In the genomic region with DNA sequence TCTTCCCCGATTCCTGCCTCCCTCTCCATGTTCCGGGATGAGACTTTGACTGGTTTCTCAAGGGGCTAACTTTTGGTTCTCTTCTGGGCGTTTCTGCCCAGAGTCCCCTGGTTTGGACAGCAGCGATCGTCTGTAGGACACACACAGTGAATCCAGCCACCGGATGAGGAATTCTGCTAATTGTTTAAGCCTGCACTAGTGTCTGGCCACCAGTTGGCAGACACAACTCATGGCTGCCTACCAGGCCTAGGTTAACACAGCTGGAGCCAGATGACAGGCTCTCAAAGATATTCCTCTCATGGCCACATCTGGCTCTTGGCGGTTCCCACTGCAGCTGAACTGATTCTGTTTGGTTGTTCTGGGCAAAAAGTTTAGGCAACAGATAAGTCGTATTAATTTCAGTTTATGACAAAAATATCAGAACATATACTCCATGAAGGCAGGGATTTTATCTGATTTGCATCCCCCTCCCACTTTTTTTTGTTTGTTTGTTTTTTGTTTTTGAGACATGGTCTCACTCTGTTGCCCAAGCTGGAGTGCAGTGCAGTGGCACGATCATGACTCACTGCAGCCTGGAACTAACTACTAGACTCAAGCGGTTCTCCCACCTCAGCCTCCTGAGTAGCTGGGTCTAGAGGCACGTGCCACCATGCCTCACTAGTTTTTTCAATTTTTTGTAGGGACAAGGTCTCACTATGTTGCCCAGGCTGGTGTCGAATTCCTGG, we compare ENCODE assay signal across 9 cellular contexts.
DNase-seq lines count a peak whose midpoint lies in the region; ATAC-seq, FAIRE-seq and TF ChIP-seq lines count a peak whose summit lies in the region.
"Had no signal": no experiment of that assay in that cellular context is flagged by ENCODE, and none has a peak within 500 bp of the region (broad histone marks: within the 10 kb centered on the region; RNA-seq: fewer than 3 reads in every experiment).

No MANE protein-coding gene starts in this region.

- no peak overlapping the region for H2AFZ ChIP-seq in OCI-LY3 (ENCODE audit: low read depth, low read length)

- H3K4me1 Mint-ChIP-seq in CD14-positive monocyte = peaks cover 27% of the 10 kb centered on the region

- peaks cover 19 to 32% of the 10 kb centered on the region in 2 donors for H3K36me3 Mint-ChIP-seq in CD14-positive monocyte

- H3K4me3 Mint-ChIP-seq in CD14-positive monocyte = peak overlapping the region in 1 of 2 donors; percentile 43
- H3K4me3 Mint-ChIP-seq: activated naive CD4-positive, alpha-beta T cell treated with anti-CD3 and anti-CD28 coated beads, Interleukin-2, amount 10 ng/mL, durations not matched to agents 7 days and 5 days had no signal

- H4K20me1 ChIP-seq in OCI-LY3 (ENCODE audit: insufficient read depth, low read length) = no peaks in the 10 kb centered on the region

- peak overlapping the region in 5 of 7 donors; percentile 12 to 86 (median 78) for H3K27ac Mint-ChIP-seq in CD14-positive monocyte
- H3K27ac Mint-ChIP-seq: activated naive CD4-positive, alpha-beta T cell treated with anti-CD3 and anti-CD28 coated beads, Interleukin-2, amount 10 ng/mL, durations not matched to agents 7 days and 5 days had no signal

- DNase-seq in CD14-positive monocyte (ENCODE audit: low spot score) (no peak), fibroblast of pulmonary artery (ENCODE audit: low read depth) (peak; percentile 39), occipital lobe (lab: John Stamatoyannopoulos, UW) (peak; percentile 9), COR-L47 (lab: John Stamatoyannopoulos, UW) (no peak), kidney (no peak), kidney glomerular epithelial cell (lab: John Stamatoyannopoulos, UW) (no peak)
- DNase-seq: activated naive CD4-positive, alpha-beta T cell treated with anti-CD3 and anti-CD28 coated beads, Interleukin-2, amount 10 ng/mL, durations not matched to agents 7 days and 5 days had no signal

- H3K36me3 ChIP-seq in OCI-LY3 (replicated peaks; ENCODE audit: low read depth, low read length) = no peaks in the 10 kb centered on the region
- no peaks in the 10 kb centered on the region for H3K36me3 ChIP-seq in kidney (ENCODE audit: control insufficient read depth in 1 of 2, insufficient read depth in 2 of 2, low read length in 2 of 2)

- H3K9ac ChIP-seq in OCI-LY3 (ENCODE audit: low read length) (no peak overlapping the region), kidney (ENCODE audit: low read length in 2 of 2) (no peak overlapping the region)

- no peak for TF ChIP-seq CTCF in CD14-positive monocyte (IDR thresholded peaks at IDR 0.05)
- TF ChIP-seq CTCF in OCI-LY3 (IDR thresholded peaks at IDR 0.05; ENCODE audit: low read depth, low read length) = peak; percentile 35
- peak; percentile 15 for TF ChIP-seq CTCF in fibroblast of pulmonary artery (IDR thresholded peaks at IDR 0.05; ENCODE audit: low read length, missing control alignments)
- no peak for TF ChIP-seq CTCF in kidney (IDR thresholded peaks at IDR 0.05; ENCODE audit: borderline replicate concordance, extremely low read depth, insufficient read depth)

- ATAC-seq in activated CD4-positive, CD25-positive, alpha-beta regulatory T cell treated with anti-CD3 and anti-CD28 coated beads, Interleukin-2, amount 50 U/mL, for 24 hours = no peak

- no peak overlapping the region for H3K27ac ChIP-seq in OCI-LY3 (ENCODE audit: low read length)
- no peak overlapping the region for H3K27ac ChIP-seq in kidney (ENCODE audit: low read depth in 2 of 2, low read length in 2 of 2)

- H3K4me3 ChIP-seq in OCI-LY3 (ENCODE audit: low read length) (no peak overlapping the region), fibroblast of pulmonary artery (replicated peaks; ENCODE audit: low read depth, low read length) (no peak overlapping the region), kidney (ENCODE audit: low read length in 2 of 2) (no peak overlapping the region)

- intact Hi-C loops in CD14-positive monocyte (cut with micrococcal nuclease) = no loop called here
- intact Hi-C loops in kidney (cut with DNase I) = no loop called here

- H3K9me3 ChIP-seq in OCI-LY3 (ENCODE audit: insufficient read depth, low read length) (no peaks in the 10 kb centered on the region), kidney (ENCODE audit: control insufficient read depth in 1 of 2, low read length in 2 of 2) (no peaks in the 10 kb centered on the region)

- no peak overlapping the region for H3K4me2 ChIP-seq in OCI-LY3 (ENCODE audit: low read length)

- FAIRE-seq in kidney (lab: Jason Lieb, UNC) = no peak

- peaks cover 0 to under 1% (median 0%) of the 10 kb centered on the region in 3 donors for H3K27me3 Mint-ChIP-seq in CD14-positive monocyte (ENCODE audit: low read depth in 3 of 3)

- H3K79me2 ChIP-seq in OCI-LY3 (ENCODE audit: low read length) = no peaks in the 10 kb centered on the region

- no peaks in the 10 kb centered on the region for H3K9me3 Mint-ChIP-seq in CD14-positive monocyte
- H3K9me3 Mint-ChIP-seq: activated naive CD4-positive, alpha-beta T cell treated with anti-CD3 and anti-CD28 coated beads, Interleukin-2, amount 10 ng/mL, durations not matched to agents 7 days and 5 days had no signal

- H3K4me1 ChIP-seq in OCI-LY3 (ENCODE audit: low read length) (peaks cover 5% of the 10 kb centered on the region; the same call in 1 of the 2 replicates), kidney (ENCODE audit: control insufficient read depth in 1 of 2, insufficient read depth in 1 of 2, low read depth in 1 of 2, low read length in 2 of 2) (peaks cover 0 to 5% of the 10 kb centered on the region in 2 donors)

- H3K27me3 ChIP-seq in OCI-LY3 (ENCODE audit: low read depth, low read length) = peaks cover 38% of the 10 kb centered on the region

Comparison
In these comparisons a context has a peak if more than half of its experiments do, and no peak if none do; other contexts are left out.
1. DNase-seq: peak in fibroblast of pulmonary artery (single experiment) and occipital lobe (single experiment); none in CD14-positive monocyte (single experiment), COR-L47 (single experiment), kidney (single experiment) and kidney glomerular epithelial cell (single experiment).
2. CTCF ChIP-seq: peak in OCI-LY3 (single experiment) and fibroblast of pulmonary artery (single experiment); none in CD14-positive monocyte (single experiment) and kidney (single experiment).